ENCODE assay signal across 9 cellular contexts in genomic region chr10:7666253-7667023, GRCh38. TPM values are rescaled to one million over a fixed set of nuclear protein-coding genes. Genes with fewer than 3 reads are reported as not detected.
DNase-seq lines count a peak whose midpoint lies in the region; ATAC-seq and TF ChIP-seq lines count a peak whose summit lies in the region.
"Had no signal": no experiment of that assay in that cellular context is flagged by ENCODE, and none has a peak within 500 bp of the region (broad histone marks: within the 10 kb centered on the region; RNA-seq: fewer than 3 reads in every experiment).

ITIH5 (minus strand) TSS chr10:7666966; CDS start chr10:7666892, 74 bp downstream.

- no peak for DNase-seq in CD4-positive, CD25-positive, alpha-beta regulatory T cell
- DNase-seq in T-helper 17 cell (no peak), Right ventricle myocardium superior (peak; percentile 45), ovary (peak in 3 of 5 donors; percentile 37 to 46 (median 45)), Caco-2 (no peak)

- no peak for TF ChIP-seq EP300 in ovary (IDR thresholded peaks at IDR 0.05)

- 0 to 1% (median 1%) methylated on average over 47 to 54 of the region's 54 CpGs for WGBS in ovary, 3 donors

- peaks cover 0 to 2% (median 0%) of the 10 kb centered on the region in 7 donors for H3K9me3 Mint-ChIP-seq in CD4-positive, CD25-positive, alpha-beta regulatory T cell
- no peaks in the 10 kb centered on the region for H3K9me3 Mint-ChIP-seq in Caco-2 (ENCODE audit: unreplicated experiment)

- intact Hi-C loops in Right ventricle myocardium superior (cut with DNase I), result no loop called here
- intact Hi-C loops in ovary (cut with DNase I), result no loop called here
- intact Hi-C loops in Caco-2 (cut with micrococcal nuclease; ENCODE audit: unreplicated experiment), result no loop called here

- peaks cover 65% of the 10 kb centered on the region for H3K27me3 Mint-ChIP-seq in CD4-positive, CD25-positive, alpha-beta regulatory T cell
- H3K27me3 Mint-ChIP-seq in T-helper 17 cell, result peaks cover 76% of the 10 kb centered on the region
- no peaks in the 10 kb centered on the region for H3K27me3 Mint-ChIP-seq in Caco-2 (ENCODE audit: insufficient read depth, unreplicated experiment)

- H3K36me3 ChIP-seq in CD4-positive, CD25-positive, alpha-beta regulatory T cell (ENCODE audit: control insufficient read depth, insufficient read depth, low read length), result no peaks in the 10 kb centered on the region
- H3K36me3 ChIP-seq in ovary (no peaks in the 10 kb centered on the region), Caco-2 (ENCODE audit: control insufficient read depth, insufficient read depth, low read length) (no peaks in the 10 kb centered on the region)

- H3K27ac Mint-ChIP-seq in CD4-positive, CD25-positive, alpha-beta regulatory T cell, result peak within 1 kb of the TSS in 1 of 3 donors; percentile 79
- H3K27ac Mint-ChIP-seq in T-helper 17 cell, result no peak within 1 kb of the TSS
- H3K27ac Mint-ChIP-seq in Caco-2 (ENCODE audit: unreplicated experiment), result no peak within 1 kb of the TSS

- no peak within 1 kb of the TSS for H3K27ac ChIP-seq in CD4-positive, CD25-positive, alpha-beta regulatory T cell (ENCODE audit: insufficient read depth, low read length, poor library complexity, severe bottlenecking)
- no peak within 1 kb of the TSS for H3K27ac ChIP-seq in ovary

- no peak for TF ChIP-seq POLR2A in ovary (IDR thresholded peaks at IDR 0.05)

- H3K4me1 ChIP-seq in CD4-positive, CD25-positive, alpha-beta regulatory T cell (ENCODE audit: control insufficient read depth, insufficient read depth, low read length, poor library complexity, severe bottlenecking), result peaks cover 14% of the 10 kb centered on the region
- H3K4me1 ChIP-seq in ovary (ENCODE audit: insufficient read depth) (peaks cover 8% of the 10 kb centered on the region), Caco-2 (peaks cover 2% of the 10 kb centered on the region)

- TF ChIP-seq CTCF in ovary (IDR thresholded peaks at IDR 0.05) (no peak), Caco-2 (IDR thresholded peaks at IDR 0.05; ENCODE audit: insufficient read depth in 1 of 2, low read depth in 1 of 2, low read length in 1 of 2, severe bottlenecking in 1 of 2, unreplicated experiment in 1 of 2) (no peak)

- peaks cover 0 to 14% (median 7%) of the 10 kb centered on the region in 4 donors for H3K4me1 Mint-ChIP-seq in CD4-positive, CD25-positive, alpha-beta regulatory T cell
- H3K4me1 Mint-ChIP-seq in T-helper 17 cell (peaks cover 16% of the 10 kb centered on the region), Caco-2 (ENCODE audit: low read depth, unreplicated experiment) (peaks cover 7% of the 10 kb centered on the region)

- no peak within 1 kb of the TSS for H3K4me3 ChIP-seq in CD4-positive, CD25-positive, alpha-beta regulatory T cell (ENCODE audit: low read depth, low read length)
- H3K4me3 ChIP-seq in ovary, result peak within 1 kb of the TSS; percentile 79
- no peak within 1 kb of the TSS for H3K4me3 ChIP-seq in Caco-2 (ENCODE audit: low read depth, low read length)
- H3K4me3 ChIP-seq: GM12878 had no signal

- peak within 1 kb of the TSS; percentile 12 to 87 (median 80) for H3K4me3 Mint-ChIP-seq in CD4-positive, CD25-positive, alpha-beta regulatory T cell
- H3K4me3 Mint-ChIP-seq in T-helper 17 cell (peak within 1 kb of the TSS; percentile 89), Caco-2 (ENCODE audit: unreplicated experiment) (no peak within 1 kb of the TSS)

- ATAC-seq in CD4-positive, CD25-positive, alpha-beta regulatory T cell (ENCODE audit: low read depth in 2 of 2), result no peak
- ATAC-seq in T-helper 17 cell (no peak), Right ventricle myocardium superior (ENCODE audit: poor library complexity) (peak; percentile 63), GM19351 (IDR thresholded peaks at IDR 0.05; ENCODE audit: unreplicated experiment) (no peak), HG03460 (IDR thresholded peaks at IDR 0.05; ENCODE audit: unreplicated experiment) (no peak), GM18909 (IDR thresholded peaks at IDR 0.05; ENCODE audit: poor library complexity, unreplicated experiment) (no peak)
- ATAC-seq: GM12878 had no signal

- H3K36me3 Mint-ChIP-seq in CD4-positive, CD25-positive, alpha-beta regulatory T cell, result no peaks in the 10 kb centered on the region
- H3K36me3 Mint-ChIP-seq in T-helper 17 cell (ENCODE audit: low read depth) (peaks cover 4% of the 10 kb centered on the region), Caco-2 (ENCODE audit: insufficient read depth, unreplicated experiment) (no peaks in the 10 kb centered on the region)

- POLR2A ChIA-PET in Caco-2 (lab: Charles Lee), result no interaction called here

- CTCF ChIA-PET in Caco-2 (lab: Charles Lee), result no interaction called here

- BruUV-seq in Caco-2 (replicated peaks; lab: Mats Ljungman, UMichigan), result no TSS peak

- H3K9me3 ChIP-seq in CD4-positive, CD25-positive, alpha-beta regulatory T cell (ENCODE audit: control insufficient read depth in 2 of 2, low read length in 2 of 2), result no peaks in the 10 kb centered on the region
- H3K9me3 ChIP-seq in T-helper 17 cell (ENCODE audit: control insufficient read depth, low read length, poor library complexity, severe bottlenecking) (no peaks in the 10 kb centered on the region), ovary (no peaks in the 10 kb centered on the region), Caco-2 (no peaks in the 10 kb centered on the region)

- peaks cover 46% of the 10 kb centered on the region for H3K27me3 ChIP-seq in CD4-positive, CD25-positive, alpha-beta regulatory T cell (ENCODE audit: control insufficient read depth, insufficient read depth, low read length)
- H3K27me3 ChIP-seq in ovary, result no peaks in the 10 kb centered on the region
- no peaks in the 10 kb centered on the region for H3K27me3 ChIP-seq in Caco-2 (replicated peaks; ENCODE audit: control insufficient read depth, insufficient read depth, low read length)

RNA-seq across cellular contexts. Expression of gene ITIH5, which starts in this region (rescaled TPM):
- not detected for total RNA-seq in CD4-positive, CD25-positive, alpha-beta regulatory T cell
- polyA plus RNA-seq in CD4-positive, CD25-positive, alpha-beta regulatory T cell, result not detected
- total RNA-seq in T-helper 17 cell, result not detected
- 8.5 TPM for total RNA-seq in Right ventricle myocardium superior
- total RNA-seq in ovary, result 10 to 100 TPM in 4 of 7 donors, 1 to 10 TPM in 3; 4.8 to 32.2 (median 15.1) TPM
- 10 to 100 TPM; 12.7 to 26.6 TPM for polyA plus RNA-seq in ovary
- total RNA-seq in Caco-2 (2022), result 0.18 and 0.51 TPM in 2 replicates

Comparison
In these comparisons a context has a peak if more than half of its experiments do, and no peak if none do; other contexts are left out.
1. RNA of gene ITIH5 (polyA plus RNA-seq): 12.7 to 26.6 TPM in ovary; not detected in CD4-positive, CD25-positive, alpha-beta regulatory T cell; every median in the first group is over 10 times any median in the second.
2. DNase-seq: peak in Right ventricle myocardium superior (single experiment) and ovary (3 of 5); none in CD4-positive, CD25-positive, alpha-beta regulatory T cell (0 of 3), T-helper 17 cell (0 of 3) and Caco-2 (0 of 2).